Comparison of ENCODE assay signal across 29 cellular contexts in genomic region chr9:127277770-127278169, GRCh38. TPM values are rescaled to one million over a fixed set of nuclear protein-coding genes. Genes with fewer than 3 reads are reported as not detected.
DNase-seq lines count a peak whose midpoint lies in the region; ATAC-seq, FAIRE-seq and TF ChIP-seq lines count a peak whose summit lies in the region.
"Had no signal": no experiment of that assay in that cellular context is flagged by ENCODE, and none has a peak within 500 bp of the region (broad histone marks: within the 10 kb centered on the region; RNA-seq: fewer than 3 reads in every experiment).

No MANE protein-coding gene starts in this region.

- CTCF ChIA-PET in GM12878 (lab: Yijun Ruan, JAX): interaction anchor here (1.1 to 1.8 kb wide), 2 partner anchors 70 to 119 kb away, joined by 3 to 4 read pairs; partner anchors contain the start of gene SLC2A8

- H3K9ac ChIP-seq in GM12878 (ENCODE audit: control insufficient read depth, insufficient read depth, low read length): no peak overlapping the region

- H3K9me3 Mint-ChIP-seq in type B pancreatic cell: peaks cover 4% of the 10 kb centered on the region
- H3K9me3 Mint-ChIP-seq: activated T-helper 17 cell treated with anti-CD3 and anti-CD28 coated beads, Interleukin-2, amount 50 U/mL, for 72 hours; CD8-positive, alpha-beta T cell; nephron progenitor cell had no signal

- no peak for ATAC-seq in Right ventricle myocardium superior (ENCODE audit: poor library complexity)
- no peak for ATAC-seq in GM12878
- ATAC-seq in right lobe of liver: no peak
- no peak for ATAC-seq in HG02623 (IDR thresholded peaks at IDR 0.05; ENCODE audit: unreplicated experiment)
- ATAC-seq in esophagus mucosa: no peak
- ATAC-seq: CD8-positive, alpha-beta T cell; left colon; Panc1 had no signal

- FAIRE-seq in GM12878 (lab: Jason Lieb, UNC): no peak

- H4K20me1 ChIP-seq in GM12878 (ENCODE audit: control insufficient read depth, insufficient read depth): no peaks in the 10 kb centered on the region

- peak overlapping the region; percentile 46 for H3K27ac ChIP-seq in left ventricle myocardium inferior (replicated peaks)
- H3K27ac ChIP-seq in GM12878 (ENCODE audit: control insufficient read depth, insufficient read depth): peak overlapping the region; percentile 74
- peak overlapping the region in 2 of 3 donors; percentile 17 for H3K27ac ChIP-seq in right lobe of liver
- H3K27ac ChIP-seq: ovary, WERI-Rb-1 had no signal

- H2AFZ ChIP-seq in GM12878 (ENCODE audit: control insufficient read depth, low read depth, low read length): no peak overlapping the region; the same call in 1 of the 2 replicates

- TF ChIP-seq RAD21 in GM12878 (IDR thresholded peaks at IDR 0.05; ENCODE audit: insufficient read depth, low read depth, low read length): no peak

- no TSS peak for BruUV-seq in GM12878 (replicated peaks; lab: Mats Ljungman, UMichigan)

- no peak overlapping the region for H3K27ac Mint-ChIP-seq in type B pancreatic cell
- H3K27ac Mint-ChIP-seq: activated T-helper 17 cell treated with anti-CD3 and anti-CD28 coated beads, Interleukin-2, amount 50 U/mL, for 72 hours; CD8-positive, alpha-beta T cell; nephron progenitor cell had no signal

- H3K36me3 Mint-ChIP-seq in type B pancreatic cell: peaks cover 4% of the 10 kb centered on the region
- H3K36me3 Mint-ChIP-seq: CD8-positive, alpha-beta T cell had no signal

- no peaks in the 10 kb centered on the region for H3K9me3 ChIP-seq in left ventricle myocardium inferior (replicated peaks)
- no peaks in the 10 kb centered on the region; the same call in 2 of the 3 replicates for H3K9me3 ChIP-seq in GM12878 (replicated peaks; ENCODE audit: control insufficient read depth, insufficient read depth, low read length)
- H3K9me3 ChIP-seq in right lobe of liver: no peaks in the 10 kb centered on the region
- H3K9me3 ChIP-seq: BE2C, ovary, vagina had no signal

- TF ChIP-seq POLR2A in GM12878 (IDR thresholded peaks at IDR 0.05; ENCODE audit: low read depth, low read length) (no peak), right lobe of liver (IDR thresholded peaks at IDR 0.05) (no peak)

- 100% methylated on average over 1 of the region's 1 CpG for WGBS in GM12878 (ENCODE audit: insufficient coverage, insufficient replicate concordance, low lambda C conversion rate, missing lambda C conversion rate)
- WGBS in right lobe of liver (ENCODE audit: insufficient coverage, low coverage, low lambda C conversion rate, missing lambda C conversion rate): 100% methylated on average over 1 of the region's 1 CpG

- H3K27me3 Mint-ChIP-seq in type B pancreatic cell: no peaks in the 10 kb centered on the region

- RAD21 ChIA-PET in GM12878 (lab: Charles Lee; ENCODE audit: unreplicated experiment): interaction anchor here (1.1 kb wide), 1 partner anchor 119 kb away, joined by 4 read pairs; the partner anchor contains the start of gene SLC2A8

- H3K4me3 ChIP-seq in left ventricle myocardium inferior (no peak overlapping the region), GM12878 (no peak overlapping the region; the same call in 1 of the 2 replicates), right lobe of liver (no peak overlapping the region)
- H3K4me3 ChIP-seq: ovary, vagina had no signal

- H3K36me3 ChIP-seq in left ventricle myocardium inferior (no peaks in the 10 kb centered on the region), GM12878 (ENCODE audit: control insufficient read depth in 2 of 2, insufficient read depth in 2 of 2, low read length in 1 of 2) (no peaks in the 10 kb centered on the region; a peak in 1 of 4 replicates), right lobe of liver (no peaks in the 10 kb centered on the region)
- H3K36me3 ChIP-seq: ovary, vagina had no signal

- H3K4me1 ChIP-seq in left ventricle myocardium inferior (peaks cover 41% of the 10 kb centered on the region), GM12878 (ENCODE audit: control insufficient read depth, insufficient read depth, low read length) (peaks cover 25% of the 10 kb centered on the region), right lobe of liver (no peaks in the 10 kb centered on the region)
- H3K4me1 ChIP-seq: vagina had no signal

- no peak for TF ChIP-seq EP300 in GM12878 (IDR thresholded peaks at IDR 0.05; ENCODE audit: borderline replicate concordance in 1 of 2, control insufficient read depth in 1 of 2, low read depth in 2 of 2, low read length in 2 of 2)

- peak overlapping the region; percentile 26 for H3K4me2 ChIP-seq in GM12878 (ENCODE audit: control insufficient read depth, insufficient read depth)

- no peak for DNase-seq in left ventricle myocardium inferior
- no peak for DNase-seq in Right ventricle myocardium superior
- DNase-seq in GM12878 (ENCODE audit: low read depth, low spot score): no peak
- DNase-seq in right lobe of liver: no peak
- DNase-seq in type B pancreatic cell (ENCODE audit: extremely low spot score, unreplicated experiment): no peak
- no peak for DNase-seq in hypothalamus (lab: John Stamatoyannopoulos, UW)
- DNase-seq: ACHN; activated CD4-positive, alpha-beta T cell treated with anti-CD3 and anti-CD28 coated beads for 48 hours; activated naive CD4-positive, alpha-beta T cell treated with anti-CD3 and anti-CD28 coated beads, Interleukin-2, amount 50 U/mL, for 16 hours; BE2C; CD8-positive, alpha-beta T cell; DMS 273 treated with DMSO at 0.1 percent for 48 hours; effector CD8-positive, alpha-beta T cell; H7; hippocampal formation; left colon; NCI-H1417 treated with DMSO at 0.1 percent for 48 hours; NCI-H2029 treated with DMSO at 0.1 percent for 48 hours; nephron progenitor cell; ovary; SHP77 treated with DMSO at 0.1 percent for 48 hours; stimulated activated naive CD8-positive, alpha-beta T cell treated with anti-CD3 and anti-CD28 coated beads, Interleukin-15, Interleukin-2, amounts not matched to agents 100 U/mL and 50 U/mL, for 24 hours; SW 1271; WERI-Rb-1 had no signal

- SMC1A ChIA-PET in GM12878 (lab: Charles Lee; ENCODE audit: uncharacterized antibody, unreplicated experiment): interaction anchor here (0.5 to 1.5 kb wide), 3 partner anchors 9 to 363 kb away, joined by 3 to 5 read pairs (median 3); no protein-coding TSS in a partner anchor

- no peaks in the 10 kb centered on the region for H3K79me2 ChIP-seq in GM12878 (ENCODE audit: control insufficient read depth, insufficient read depth, low read length)

- no peak overlapping the region for H3K4me3 Mint-ChIP-seq in type B pancreatic cell
- H3K4me3 Mint-ChIP-seq: activated T-helper 17 cell treated with anti-CD3 and anti-CD28 coated beads, Interleukin-2, amount 50 U/mL, for 72 hours; CD8-positive, alpha-beta T cell; nephron progenitor cell had no signal

- TF ChIP-seq CTCF in left ventricle myocardium inferior (IDR thresholded peaks at IDR 0.05; ENCODE audit: borderline replicate concordance) (no peak), GM12878 (IDR thresholded peaks at IDR 0.05 in 2 of 3, conservative IDR thresholded peaks at IDR 0.05 in 1 of 3; ENCODE audit: control insufficient read depth in 2 of 3, extremely low read depth in 1 of 3, insufficient read depth in 1 of 3, low read depth in 3 of 3, low read length in 3 of 3) (no peak), right lobe of liver (IDR thresholded peaks at IDR 0.05) (no peak), type B pancreatic cell (conservative IDR thresholded peaks at IDR 0.05) (no peak)

- no peaks in the 10 kb centered on the region for H3K27me3 ChIP-seq in left ventricle myocardium inferior (ENCODE audit: low read depth)
- no peaks in the 10 kb centered on the region for H3K27me3 ChIP-seq in GM12878 (replicated peaks in 1 of 2; ENCODE audit: control insufficient read depth in 2 of 2, insufficient read depth in 2 of 2, low read length in 1 of 2)
- no peaks in the 10 kb centered on the region for H3K27me3 ChIP-seq in right lobe of liver
- H3K27me3 ChIP-seq: BE2C, ovary, vagina had no signal

- POLR2A ChIA-PET in GM12878 (lab: Charles Lee): interaction anchor here (1.3 to 1.4 kb wide), 2 partner anchors 9 to 12 kb away, joined by 4 to 6 read pairs; no protein-coding TSS in a partner anchor

- in situ Hi-C loops in GM12878 (cut with MboI): no loop called here

- H3K4me1 Mint-ChIP-seq in type B pancreatic cell (ENCODE audit: unreplicated experiment): no peaks in the 10 kb centered on the region
- H3K4me1 Mint-ChIP-seq: activated T-helper 17 cell treated with anti-CD3 and anti-CD28 coated beads, Interleukin-2, amount 50 U/mL, for 72 hours; nephron progenitor cell had no signal

- intact Hi-C loops in left ventricle myocardium inferior (cut with micrococcal nuclease) (no loop called here), Right ventricle myocardium superior (cut with DNase I) (no loop called here), GM12878 (cut with micrococcal nuclease; ENCODE audit: unreplicated experiment) (no loop called here), right lobe of liver (cut with DNase I) (no loop called here)

TF ChIP-seq in GM12878, 131 proteins besides CTCF, POLR2A, EP300 and RAD21 (continues in another document):
- TF ChIP-seq MEF2A (IDR thresholded peaks at IDR 0.05; ENCODE audit: insufficient read depth, low read depth, low read length) (no peak), CBX5 (IDR thresholded peaks at IDR 0.05; ENCODE audit: low read depth) (no peak), FOXM1 (IDR thresholded peaks at IDR 0.05; ENCODE audit: low read depth, low read length) (no peak)

RNA-seq across cellular contexts. Expression of gene GARNL3, which starts 13.2 kb away (rescaled TPM):
- total RNA-seq in left ventricle myocardium inferior (22.9 TPM), Right ventricle myocardium superior (12.6 TPM), GM12878 (2014; rRNA removed) (8.2 and 9.3 TPM in 2 replicates), GM12878 (2014; rRNA removed; fragmentation: Illumina TruSeq; extraction: Trizol) (7.1 and 7.2 TPM in 2 replicates), GM12878 (2021) (9.4 and 9.8 TPM in 2 replicates), right lobe of liver (1 to 10 TPM; 4.4 to 9.7 (median 6.1) TPM), type B pancreatic cell (ENCODE audit: low replicate concordance) (11.1 and 19.7 TPM in 2 replicates), esophagus mucosa (3.1 TPM)
- total RNA-seq in GM12878 (2013; cell fraction: nucleolus; rRNA removed): 59.4 and 67.2 TPM in 2 replicates
- polyA plus RNA-seq in GM12878 (2011; ENCODE audit: low read depth): 5.1 TPM
- polyA plus RNA-seq in GM12878 (2011; rRNA removed) (1.8 and 2.2 TPM in 2 replicates), GM12878 (2014; fragmentation: Illumina TruSeq; extraction: Trizol) (6.9 and 7.6 TPM in 2 replicates), GM12878 (2014; fragmentation: Nextera tagmentation; extraction: Ambion mirVana) (1 to 10 TPM in 1 of 2 experiments, under 1 TPM in 1; 0.89 to 1.3 TPM), GM12878 (2014; rRNA removed) (12.0 and 13.2 TPM in 2 replicates), GM12878 (2016; fragmentation: Nextera tagmentation; extraction: Ambion mirVana) (1 to 10 TPM; 4.9 to 5.6 TPM)
- 0.89 and 1.2 TPM in 2 replicates for polyA plus RNA-seq in GM12878 (2011; cell fraction: cytosol; rRNA removed)
- polyA plus RNA-seq in GM12878 (2011; cell fraction: nucleus; rRNA removed): 7.3 and 8.8 TPM in 2 replicates
- polyA plus RNA-seq in GM12878 (2012): 4.1 and 4.6 TPM in 2 replicates
- 2.0 and 4.9 TPM in 2 replicates for polyA minus RNA-seq in GM12878 (2011; rRNA and poly(A)+ RNA removed)
- polyA minus RNA-seq in GM12878 (2011; cell fraction: cytosol; rRNA and poly(A)+ RNA removed): 0.21 TPM in 1 of 2 replicates, not detected in the other
- 2.3 and 5.5 TPM in 2 replicates for polyA minus RNA-seq in GM12878 (2011; cell fraction: nucleus; rRNA and poly(A)+ RNA removed)

Comparison
In these comparisons a context has a peak if more than half of its experiments do, and no peak if none do; other contexts are left out.
1. H3K27ac ChIP-seq: peak in every context shown above with its lines; median percentile 74 in GM12878; 46 in left ventricle myocardium inferior; 17 in right lobe of liver.